8 cellular contexts compared by ENCODE assay signal in the genomic region with DNA sequence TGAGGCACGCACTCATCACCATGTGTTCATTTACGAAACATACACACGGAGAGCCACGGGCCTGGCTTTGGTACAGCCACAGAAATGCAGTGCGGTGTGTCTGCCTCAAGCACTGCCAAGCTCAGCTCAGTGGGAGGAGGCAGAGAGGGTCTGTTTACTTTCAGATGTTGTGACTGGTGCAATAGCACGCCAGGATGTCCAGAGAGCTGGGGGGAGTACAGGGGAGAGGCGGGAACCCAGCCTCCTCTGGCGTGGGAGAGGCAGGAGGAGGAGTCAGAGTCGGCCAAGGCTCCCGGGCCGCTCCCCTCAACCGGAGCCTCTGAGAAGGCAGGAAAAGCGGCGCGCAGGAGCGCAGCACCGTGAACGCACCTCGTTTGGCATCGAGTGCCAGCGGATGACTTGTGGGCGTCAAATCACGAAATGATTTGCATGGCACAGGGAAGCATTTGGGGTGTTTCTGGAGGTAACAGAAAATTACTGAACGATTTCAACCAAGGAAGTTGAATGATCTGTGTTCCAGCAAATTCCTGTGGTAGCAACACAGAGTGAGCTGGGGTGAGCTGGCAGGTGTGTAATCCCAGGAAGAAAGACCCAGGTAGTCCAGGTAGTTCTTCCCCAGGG.
DNase-seq lines count a peak whose midpoint lies in the region; ATAC-seq and TF ChIP-seq lines count a peak whose summit lies in the region.

No MANE protein-coding gene starts in this region.

- peaks cover 19% of the 10 kb centered on the region for H3K4me1 ChIP-seq in body of pancreas
- H3K4me1 ChIP-seq in lower lobe of right lung, result no peaks in the 10 kb centered on the region

- TF ChIP-seq POLR2A in body of pancreas (IDR thresholded peaks at IDR 0.05), result no peak

- no peaks in the 10 kb centered on the region for H3K27me3 ChIP-seq in body of pancreas
- no peaks in the 10 kb centered on the region for H3K27me3 ChIP-seq in lower lobe of right lung (ENCODE audit: low read depth)

- no peak overlapping the region for H3K27ac ChIP-seq in body of pancreas
- no peak overlapping the region for H3K27ac ChIP-seq in lower lobe of right lung

- peak; percentile 59 for ATAC-seq in body of pancreas
- peak; percentile 45 to 64 for ATAC-seq in lower lobe of right lung
- no peak for ATAC-seq in GM21515 (IDR thresholded peaks at IDR 0.05; ENCODE audit: unreplicated experiment)
- no peak for ATAC-seq in HG03565 (IDR thresholded peaks at IDR 0.05; ENCODE audit: unreplicated experiment)

- 43 to 47% methylated on average over 21 to 24 of the region's 24 CpGs for WGBS in body of pancreas, 2 donors

- H3K36me3 ChIP-seq in body of pancreas (replicated peaks in 1 of 2; ENCODE audit: insufficient read depth in 1 of 2, low read depth in 2 of 2) (no peaks in the 10 kb centered on the region), lower lobe of right lung (peaks cover 8% of the 10 kb centered on the region)

- H3K4me3 ChIP-seq in body of pancreas (no peak overlapping the region), lower lobe of right lung (no peak overlapping the region)

- intact Hi-C loops in body of pancreas (cut with DNase I) (no loop called here), lower lobe of right lung (cut with DNase I) (no loop called here)

- H3K9me3 ChIP-seq in body of pancreas (no peaks in the 10 kb centered on the region), lower lobe of right lung (no peaks in the 10 kb centered on the region)

- no peak for TF ChIP-seq CTCF in body of pancreas (IDR thresholded peaks at IDR 0.05)
- no peak for TF ChIP-seq CTCF in lower lobe of right lung (IDR thresholded peaks at IDR 0.05)

- peak; percentile 91 for DNase-seq in AG20443 (ENCODE audit: low spot score)
- DNase-seq in NCI-H1436 (lab: John Stamatoyannopoulos, UW), result peak; percentile 74
- DNase-seq in body of pancreas, result peak; percentile 27 to 53 (median 36)
- no peak for DNase-seq in lower lobe of right lung
- DNase-seq in NCI-H1105 treated with DMSO at 0.1 percent for 48 hours (lab: John Stamatoyannopoulos, UW), result no peak
- no peak for DNase-seq in DMS153 (lab: John Stamatoyannopoulos, UW)

Comparison
In these comparisons a context has a peak if more than half of its experiments do, and no peak if none do; other contexts are left out.
1. DNase-seq: peak in AG20443 (single experiment), NCI-H1436 (single experiment) and body of pancreas (4 of 4); none in lower lobe of right lung (single experiment), NCI-H1105 treated with DMSO at 0.1 percent for 48 hours (single experiment) and DMS153 (single experiment).
2. ATAC-seq: peak in body of pancreas (single experiment) and lower lobe of right lung (2 of 2); none in GM21515 (single experiment) and HG03565 (single experiment).